ENCODE assay signal across 8 cellular contexts in genomic region chr17:39462644-39463375, GRCh38. TPM values are rescaled to one million over a fixed set of nuclear protein-coding genes. Genes with fewer than 3 reads are reported as not detected.
A peak's percentile ranks its signal among the peaks of the same experiment; 100 is the strongest.
DNase-seq lines count a peak whose midpoint lies in the region; ATAC-seq and TF ChIP-seq lines count a peak whose summit lies in the region.

No MANE protein-coding gene starts in this region.

- H3K4me1 ChIP-seq in NT2/D1 (ENCODE audit: insufficient read depth, insufficient read length): no peaks in the 10 kb centered on the region

- peak overlapping the region; percentile 99 for H3K4me3 Mint-ChIP-seq in type B pancreatic cell

- H3K4me3 ChIP-seq in GM12864 (ENCODE audit: low read depth, low read length): peak overlapping the region; percentile 98
- H3K4me3 ChIP-seq in NT2/D1 (ENCODE audit: insufficient read length, low read depth): peak overlapping the region; percentile 100
- H3K4me3 ChIP-seq in coronary artery: peak overlapping the region; percentile 97

- H3K9me3 ChIP-seq in NT2/D1 (ENCODE audit: insufficient read depth, low read length): no peaks in the 10 kb centered on the region

- H3K9ac ChIP-seq in NT2/D1 (ENCODE audit: insufficient read length, low read depth): peak overlapping the region; percentile 90

- peaks cover 28% of the 10 kb centered on the region for H3K36me3 ChIP-seq in NT2/D1 (ENCODE audit: insufficient read depth, insufficient read length, low read length)

- H3K27ac ChIP-seq in coronary artery: peak overlapping the region; percentile 97 to 98

- DNase-seq in GM12864 (ENCODE audit: low read depth) (no peak), NT2/D1 (ENCODE audit: low read depth, low spot score) (no peak), coronary artery (ENCODE audit: low spot score) (no peak), medulla oblongata (ENCODE audit: extremely low spot score) (peak; percentile 16), type B pancreatic cell (ENCODE audit: extremely low spot score, unreplicated experiment) (no peak), GOT3 (lab: John Stamatoyannopoulos, UW) (no peak)
- DNase-seq in stimulated activated CD4-positive, alpha-beta T cell treated with anti-CD3 and anti-CD28 coated beads, Interleukin-2, amount 100 ng/mL, for 24 hours: no peak

- no peaks in the 10 kb centered on the region for H3K9me3 Mint-ChIP-seq in type B pancreatic cell

- peak overlapping the region; percentile 100 for H3K27ac Mint-ChIP-seq in type B pancreatic cell

- H3K4me1 Mint-ChIP-seq in type B pancreatic cell (ENCODE audit: unreplicated experiment): peaks cover 17% of the 10 kb centered on the region

- no peak for TF ChIP-seq CTCF in GM12864 (IDR thresholded peaks at IDR 0.05; ENCODE audit: low read depth, low read length, missing control alignments)
- TF ChIP-seq CTCF in coronary artery (IDR thresholded peaks at IDR 0.05): no peak
- no peak for TF ChIP-seq CTCF in type B pancreatic cell (conservative IDR thresholded peaks at IDR 0.05)

- H3K27me3 Mint-ChIP-seq in type B pancreatic cell: peaks cover 4% of the 10 kb centered on the region

- ATAC-seq in HG03342 (IDR thresholded peaks at IDR 0.05; ENCODE audit: unreplicated experiment): no peak

- H3K36me3 Mint-ChIP-seq in type B pancreatic cell: peaks cover 13% of the 10 kb centered on the region

- H3K27me3 ChIP-seq in NT2/D1 (ENCODE audit: insufficient read depth, insufficient read length): no peaks in the 10 kb centered on the region

RNA-seq across cellular contexts. Expression of gene CDK12, which starts 1.5 kb away (rescaled TPM):
- 60.7 and 64.5 TPM in 2 replicates for total RNA-seq in type B pancreatic cell (ENCODE audit: low replicate concordance)

RNA-seq across cellular contexts. Expression of gene MED1, which starts 11.7 kb away (rescaled TPM):
- 33.7 and 46.2 TPM in 2 replicates for total RNA-seq in type B pancreatic cell (ENCODE audit: low replicate concordance)
